26 cellular contexts compared by ENCODE assay signal in genomic region chr20:32608664-32609015, GRCh38. TPM values are rescaled to one million over a fixed set of nuclear protein-coding genes. Genes with fewer than 3 reads are reported as not detected.
DNase-seq lines count a peak whose midpoint lies in the region; ATAC-seq and TF ChIP-seq lines count a peak whose summit lies in the region.
"Had no signal": no experiment of that assay in that cellular context is flagged by ENCODE, and none has a peak within 500 bp of the region (broad histone marks: within the 10 kb centered on the region; RNA-seq: fewer than 3 reads in every experiment).

No MANE protein-coding gene starts in this region.

- H3K9me3 Mint-ChIP-seq in activated naive CD8-positive, alpha-beta T cell (ENCODE audit: low read depth) = no peaks in the 10 kb centered on the region
- no peaks in the 10 kb centered on the region for H3K9me3 Mint-ChIP-seq in activated naive CD8-positive, alpha-beta T cell treated with anti-CD3 and anti-CD28 coated beads, Interleukin-2, amount 50 U/mL, for 24 hours
- H3K9me3 Mint-ChIP-seq in neural crest cell = peaks cover 7% of the 10 kb centered on the region
- H3K9me3 Mint-ChIP-seq: GM23338 had no signal

- no peak for DNase-seq in activated naive CD8-positive, alpha-beta T cell treated with anti-CD3 and anti-CD28 coated beads, Interleukin-2, amount 50 U/mL, for 24 hours
- DNase-seq in neural crest cell (ENCODE audit: low read depth, low spot score) (no peak), coronary artery (ENCODE audit: low spot score) (no peak), NCI-H187 treated with DMSO at 0.1 percent for 48 hours (lab: John Stamatoyannopoulos, UW) (no peak), NOMO-1 (lab: John Stamatoyannopoulos, UW; ENCODE audit: unreplicated experiment in 2 of 2) (no peak)
- DNase-seq: CD4-positive, alpha-beta memory T cell; DMS 273 treated with DMSO at 0.1 percent for 48 hours; DMS79; EL; GDM1; NCI-H1105 treated with DMSO at 0.1 percent for 48 hours; NCI-H146; NCI-H2029; NCI-H446; NCI-H524 treated with DMSO at 0.1 percent for 48 hours; NCI-H774; NK-92 treated with Interleukin-12 subunit alpha and Interleukin-12 subunit beta, amount 100 ng/mL, for 24 hours; PC-9; SJCRH30 had no signal

- peak overlapping the region; percentile 24 for H3K27ac Mint-ChIP-seq in activated naive CD8-positive, alpha-beta T cell
- no peak overlapping the region for H3K27ac Mint-ChIP-seq in activated naive CD8-positive, alpha-beta T cell treated with anti-CD3 and anti-CD28 coated beads, Interleukin-2, amount 50 U/mL, for 24 hours
- H3K27ac Mint-ChIP-seq in neural crest cell (ENCODE audit: unreplicated experiment) = peak overlapping the region; percentile 38
- H3K27ac Mint-ChIP-seq: GM23338 had no signal

- no peak for ATAC-seq in activated naive CD8-positive, alpha-beta T cell treated with anti-CD3 and anti-CD28 coated beads, Interleukin-2, amount 50 U/mL, for 24 hours
- ATAC-seq: GM12878, GM23338, K562 had no signal

- no peak overlapping the region for H3K4me3 Mint-ChIP-seq in activated naive CD8-positive, alpha-beta T cell
- no peak overlapping the region for H3K4me3 Mint-ChIP-seq in activated naive CD8-positive, alpha-beta T cell treated with anti-CD3 and anti-CD28 coated beads, Interleukin-2, amount 50 U/mL, for 24 hours
- no peak overlapping the region for H3K4me3 Mint-ChIP-seq in neural crest cell
- H3K4me3 Mint-ChIP-seq: CD4-positive, alpha-beta memory T cell; GM23338 had no signal

- TF ChIP-seq CTCF in neural crest cell (conservative IDR thresholded peaks at IDR 0.05) (no peak), coronary artery (IDR thresholded peaks at IDR 0.05) (no peak)

- no peak for TF ChIP-seq RAD21 in Ishikawa (IDR thresholded peaks at IDR 0.05; ENCODE audit: low read depth)

- no peaks in the 10 kb centered on the region for H3K27me3 Mint-ChIP-seq in activated naive CD8-positive, alpha-beta T cell
- H3K27me3 Mint-ChIP-seq in activated naive CD8-positive, alpha-beta T cell treated with anti-CD3 and anti-CD28 coated beads, Interleukin-2, amount 50 U/mL, for 24 hours = no peaks in the 10 kb centered on the region
- H3K27me3 Mint-ChIP-seq in neural crest cell (ENCODE audit: low read depth) = peaks cover 4% of the 10 kb centered on the region

- TF ChIP-seq EP300 in Ishikawa (IDR thresholded peaks at IDR 0.05; ENCODE audit: borderline replicate concordance) = no peak

- no peak overlapping the region for H3K4me3 ChIP-seq in coronary artery
- H3K4me3 ChIP-seq: GM12878, GM23338, HAP-1, K562, PC-9, SJCRH30 had no signal

- H3K4me1 Mint-ChIP-seq in activated naive CD8-positive, alpha-beta T cell (ENCODE audit: low read depth) = peaks cover 17% of the 10 kb centered on the region
- no peaks in the 10 kb centered on the region for H3K4me1 Mint-ChIP-seq in activated naive CD8-positive, alpha-beta T cell treated with anti-CD3 and anti-CD28 coated beads, Interleukin-2, amount 50 U/mL, for 24 hours
- H3K4me1 Mint-ChIP-seq in neural crest cell = peaks cover 20% of the 10 kb centered on the region

- H3K36me3 Mint-ChIP-seq in activated naive CD8-positive, alpha-beta T cell = no peaks in the 10 kb centered on the region
- H3K36me3 Mint-ChIP-seq in activated naive CD8-positive, alpha-beta T cell treated with anti-CD3 and anti-CD28 coated beads, Interleukin-2, amount 50 U/mL, for 24 hours (ENCODE audit: low read depth) = no peaks in the 10 kb centered on the region
- H3K36me3 Mint-ChIP-seq in neural crest cell (ENCODE audit: low read depth) = no peaks in the 10 kb centered on the region
- H3K36me3 Mint-ChIP-seq: CD4-positive, alpha-beta memory T cell had no signal

- H3K27ac ChIP-seq in coronary artery = no peak overlapping the region
- H3K27ac ChIP-seq: HL-60, PC-9, SJCRH30 had no signal

TF ChIP-seq in Ishikawa, 13 proteins besides CTCF, POLR2A, EP300 and RAD21:
- peak; percentile 61; the same call in 1 of the 2 replicates for TF ChIP-seq REST (IDR thresholded peaks at IDR 0.05; ENCODE audit: low read depth)
- no peak for TF ChIP-seq FOXM1 (IDR thresholded peaks at IDR 0.05; ENCODE audit: borderline replicate concordance, low read depth)

RNA-seq across cellular contexts. Expression of gene NOL4L, which starts 23.5 kb away (rescaled TPM):
- 52.3 and 53.6 TPM in 2 replicates for total RNA-seq in neural crest cell
